ENCODE assay signal across 23 cellular contexts in the genomic region with DNA sequence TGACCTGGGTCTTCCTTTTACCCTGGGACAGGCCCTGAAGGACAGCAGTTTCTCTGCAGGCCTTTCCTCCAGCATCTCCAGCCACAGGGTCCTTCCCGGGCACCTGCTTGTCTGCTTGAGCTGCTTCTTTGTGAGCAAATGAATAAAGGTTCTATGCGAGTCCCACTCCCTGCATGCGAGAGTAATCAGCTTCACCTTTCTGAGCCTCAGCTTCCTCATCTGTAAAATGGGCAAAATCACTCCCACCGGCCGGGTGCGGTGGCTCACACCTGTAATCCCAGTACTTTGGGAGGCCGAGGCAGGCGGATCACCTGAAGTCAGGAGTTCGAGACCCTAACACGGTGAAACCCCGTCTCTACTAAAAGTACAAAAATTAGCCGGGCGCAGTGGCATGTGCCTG. TPM values are rescaled to one million over a fixed set of nuclear protein-coding genes. Genes with fewer than 3 reads are reported as not detected.
"Had no signal": no experiment of that assay in that cellular context is flagged by ENCODE, and none has a peak within 500 bp of the region (broad histone marks: within the 10 kb centered on the region; RNA-seq: fewer than 3 reads in every experiment).

No MANE protein-coding gene starts in this region.

- H3K9me3 ChIP-seq: esophagus squamous epithelium, right atrium auricular region, testis had no signal

- H3K27me3 Mint-ChIP-seq: stimulated activated naive CD8-positive, alpha-beta T cell treated with anti-CD3 and anti-CD28 coated beads, Interleukin-15, Interleukin-2, amounts not matched to agents 100 ng/mL and 50 ng/mL, for 24 hours had no signal

- H3K36me3 Mint-ChIP-seq: immature natural killer cell; stimulated activated memory B cell treated with anti-CD40 and anti-IgM and Interleukin-4, amounts not matched to agents 10 μg/mL and 1 μg/mL and 100 μg/mL, for 72 hours had no signal

- ATAC-seq: gastroesophageal sphincter, left colon, left ventricle myocardium superior had no signal

- DNase-seq: dermis blood vessel endothelial cell; esophagus squamous epithelium; foreskin fibroblast; immature natural killer cell; left colon; left ventricle myocardium superior; mesenchymal stem cell; midbrain; nephron progenitor cell; stimulated activated CD4-positive, alpha-beta T cell treated with anti-CD3 and anti-CD28 coated beads, Interleukin-15, amount 100 ng/mL, for 24 hours; stimulated activated CD4-positive, alpha-beta T cell treated with anti-CD3 and anti-CD28 coated beads, Interleukin-1b, Interleukin-23, amount 100 ng/mL, for 48 hours; stimulated activated CD4-positive, alpha-beta T cell treated with anti-CD3 and anti-CD28 coated beads, Interleukin-4, amount 100 ng/mL, for 24 hours; testis had no signal

- H3K4me1 ChIP-seq: gastroesophageal sphincter, right atrium auricular region, testis, tibial nerve had no signal

- H3K27ac Mint-ChIP-seq: immature natural killer cell; nephron progenitor cell; stimulated activated memory B cell treated with anti-CD40 and anti-IgM and Interleukin-4, amounts not matched to agents 10 μg/mL and 1 μg/mL and 100 μg/mL, for 72 hours; stimulated activated naive CD8-positive, alpha-beta T cell treated with anti-CD3 and anti-CD28 coated beads, Interleukin-15, Interleukin-2, amounts not matched to agents 100 ng/mL and 50 ng/mL, for 24 hours had no signal

- H3K4me3 Mint-ChIP-seq: immature natural killer cell; nephron progenitor cell; stimulated activated memory B cell treated with anti-CD40 and anti-IgM and Interleukin-4, amounts not matched to agents 10 μg/mL and 1 μg/mL and 100 μg/mL, for 72 hours; stimulated activated naive CD8-positive, alpha-beta T cell treated with anti-CD3 and anti-CD28 coated beads, Interleukin-15, Interleukin-2, amounts not matched to agents 100 ng/mL and 50 ng/mL, for 24 hours had no signal

- H3K27me3 ChIP-seq: right atrium auricular region, testis had no signal

- H3K4me3 ChIP-seq: esophagus squamous epithelium, gastroesophageal sphincter, lung, right atrium auricular region, testis, tibial nerve had no signal

- H3K4me1 Mint-ChIP-seq: immature natural killer cell; stimulated activated memory B cell treated with anti-CD40 and anti-IgM and Interleukin-4, amounts not matched to agents 10 μg/mL and 1 μg/mL and 100 μg/mL, for 72 hours had no signal

- H3K36me3 ChIP-seq: esophagus squamous epithelium, gastroesophageal sphincter, right atrium auricular region, tibial nerve had no signal

- H3K9me3 Mint-ChIP-seq: immature natural killer cell; stimulated activated memory B cell treated with anti-CD40 and anti-IgM and Interleukin-4, amounts not matched to agents 10 μg/mL and 1 μg/mL and 100 μg/mL, for 72 hours; stimulated activated naive CD8-positive, alpha-beta T cell treated with anti-CD3 and anti-CD28 coated beads, Interleukin-15, Interleukin-2, amounts not matched to agents 100 ng/mL and 50 ng/mL, for 24 hours had no signal

- H3K27ac ChIP-seq: gastroesophageal sphincter, right atrium auricular region, testis, tibial nerve had no signal

RNA-seq across cellular contexts. Expression of a gene that starts 41.2 kb away (rescaled TPM):
- total RNA-seq: dermis blood vessel endothelial cell, epithelial cell of proximal tubule, esophagus squamous epithelium, gastroesophageal sphincter, kidney epithelial cell, left colon, left ventricle myocardium superior, lung, pulmonary artery endothelial cell, right atrium auricular region, tibial nerve, ureter had no signal
